1 cellular context compared by ENCODE assay signal in the genomic region with DNA sequence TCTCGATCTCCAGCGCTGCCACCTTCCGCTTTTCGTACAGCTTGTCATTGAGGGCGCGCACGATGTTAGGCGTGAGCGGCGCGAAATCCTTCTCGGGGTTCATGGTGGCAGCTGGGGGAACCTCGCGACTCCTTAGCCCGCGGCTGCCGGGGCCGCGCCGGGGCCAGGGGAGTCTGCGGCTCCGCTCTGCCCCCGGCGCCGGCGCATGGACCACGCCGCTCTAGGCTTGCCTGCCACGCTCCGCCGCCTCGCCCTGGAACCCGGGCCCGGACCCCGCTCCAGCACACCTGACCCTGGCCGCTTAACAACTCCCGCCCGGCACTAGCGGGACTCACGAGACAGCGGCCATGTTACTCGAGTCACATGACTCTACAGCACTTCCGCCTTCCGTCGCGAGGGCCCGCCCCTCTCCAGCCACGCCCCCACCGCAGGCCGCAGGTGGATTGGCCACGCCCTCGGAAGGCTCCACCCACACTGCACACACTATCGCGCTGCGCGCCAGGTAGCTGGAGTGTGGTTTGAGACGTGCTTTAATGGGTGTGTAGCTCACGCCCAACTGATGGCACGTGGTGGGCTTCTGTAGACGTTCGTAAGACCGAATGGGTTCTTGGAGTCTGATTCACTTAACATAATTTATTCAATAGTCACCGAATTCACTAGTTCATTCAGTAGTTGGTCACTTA.
TF ChIP-seq lines count a peak whose summit lies in the region.

Gene VAC14, minus strand, starts transcription at position 361 of the 683 bp plus-strand sequence. Its CDS starts 258 bp downstream, at position 103.

TF ChIP-seq in HepG2, 621 proteins besides CTCF, POLR2A, EP300 and RAD21 (continued from another document):
- peak; percentile 76; the same call in 1 of the 2 replicates for TF ChIP-seq CSRNP1 (CRISPR knock-in tag; IDR thresholded peaks at IDR 0.05)
- TF ChIP-seq, protein P1, sequence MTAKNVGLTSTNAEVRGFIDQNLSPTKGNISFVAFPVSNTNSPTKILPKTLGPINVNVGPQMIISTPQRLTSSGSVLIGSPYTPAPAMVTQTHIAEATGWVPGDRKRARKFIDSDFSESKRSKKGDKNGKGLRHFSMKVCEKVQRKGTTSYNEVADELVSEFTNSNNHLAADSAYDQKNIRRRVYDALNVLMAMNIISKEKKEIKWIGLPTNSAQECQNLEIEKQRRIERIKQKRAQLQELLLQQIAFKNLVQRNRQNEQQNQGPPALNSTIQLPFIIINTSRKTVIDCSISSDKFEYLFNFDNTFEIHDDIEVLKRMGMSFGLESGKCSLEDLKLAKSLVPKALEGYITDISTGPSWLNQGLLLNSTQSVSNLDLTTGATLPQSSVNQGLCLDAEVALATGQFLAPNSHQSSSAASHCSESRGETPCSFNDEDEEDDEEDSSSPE (CRISPR knock-in tag; IDR thresholded peaks at IDR 0.05) = peak; percentile 86
- TF ChIP-seq ATF7 (IDR thresholded peaks at IDR 0.05) = no peak
- no peak for TF ChIP-seq ATF7 (CRISPR knock-in tag; IDR thresholded peaks at IDR 0.05)
- TF ChIP-seq, protein P2, sequence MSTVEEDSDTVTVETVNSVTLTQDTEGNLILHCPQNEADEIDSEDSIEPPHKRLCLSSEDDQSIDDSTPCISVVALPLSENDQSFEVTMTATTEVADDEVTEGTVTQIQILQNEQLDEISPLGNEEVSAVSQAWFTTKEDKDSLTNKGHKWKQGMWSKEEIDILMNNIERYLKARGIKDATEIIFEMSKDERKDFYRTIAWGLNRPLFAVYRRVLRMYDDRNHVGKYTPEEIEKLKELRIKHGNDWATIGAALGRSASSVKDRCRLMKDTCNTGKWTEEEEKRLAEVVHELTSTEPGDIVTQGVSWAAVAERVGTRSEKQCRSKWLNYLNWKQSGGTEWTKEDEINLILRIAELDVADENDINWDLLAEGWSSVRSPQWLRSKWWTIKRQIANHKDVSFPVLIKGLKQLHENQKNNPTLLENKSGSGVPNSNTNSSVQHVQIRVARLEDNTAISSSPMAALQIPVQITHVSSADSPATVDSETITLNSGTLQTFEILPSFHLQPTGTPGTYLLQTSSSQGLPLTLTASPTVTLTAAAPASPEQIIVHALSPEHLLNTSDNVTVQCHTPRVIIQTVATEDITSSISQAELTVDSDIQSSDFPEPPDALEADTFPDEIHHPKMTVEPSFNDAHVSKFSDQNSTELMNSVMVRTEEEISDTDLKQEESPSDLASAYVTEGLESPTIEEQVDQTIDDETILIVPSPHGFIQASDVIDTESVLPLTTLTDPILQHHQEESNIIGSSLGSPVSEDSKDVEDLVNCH (CRISPR knock-in tag; IDR thresholded peaks at IDR 0.05) = no peak
- TF ChIP-seq GPBP1L1 (CRISPR knock-in tag; IDR thresholded peaks at IDR 0.05) = no peak
- 0 out of 2 replicates have a peak, but pooled peaks have one; percentile 21 for TF ChIP-seq ZNF207 (IDR thresholded peaks at IDR 0.05; ENCODE audit: borderline replicate concordance)
- TF ChIP-seq ZNF264 (CRISPR knock-in tag; IDR thresholded peaks at IDR 0.05) = no peak; the same call in 1 of the 2 replicates
- TF ChIP-seq PITX1 (CRISPR knock-in tag; IDR thresholded peaks at IDR 0.05) = 0 out of 2 replicates have a peak, but pooled peaks have one; percentile 60
- TF ChIP-seq SNAPC4 (CRISPR knock-in tag; IDR thresholded peaks at IDR 0.05) = peak; percentile 94
- TF ChIP-seq ZNF747 (CRISPR knock-in tag; IDR thresholded peaks at IDR 0.05; ENCODE audit: borderline replicate concordance) = no peak
- TF ChIP-seq, protein P3, sequence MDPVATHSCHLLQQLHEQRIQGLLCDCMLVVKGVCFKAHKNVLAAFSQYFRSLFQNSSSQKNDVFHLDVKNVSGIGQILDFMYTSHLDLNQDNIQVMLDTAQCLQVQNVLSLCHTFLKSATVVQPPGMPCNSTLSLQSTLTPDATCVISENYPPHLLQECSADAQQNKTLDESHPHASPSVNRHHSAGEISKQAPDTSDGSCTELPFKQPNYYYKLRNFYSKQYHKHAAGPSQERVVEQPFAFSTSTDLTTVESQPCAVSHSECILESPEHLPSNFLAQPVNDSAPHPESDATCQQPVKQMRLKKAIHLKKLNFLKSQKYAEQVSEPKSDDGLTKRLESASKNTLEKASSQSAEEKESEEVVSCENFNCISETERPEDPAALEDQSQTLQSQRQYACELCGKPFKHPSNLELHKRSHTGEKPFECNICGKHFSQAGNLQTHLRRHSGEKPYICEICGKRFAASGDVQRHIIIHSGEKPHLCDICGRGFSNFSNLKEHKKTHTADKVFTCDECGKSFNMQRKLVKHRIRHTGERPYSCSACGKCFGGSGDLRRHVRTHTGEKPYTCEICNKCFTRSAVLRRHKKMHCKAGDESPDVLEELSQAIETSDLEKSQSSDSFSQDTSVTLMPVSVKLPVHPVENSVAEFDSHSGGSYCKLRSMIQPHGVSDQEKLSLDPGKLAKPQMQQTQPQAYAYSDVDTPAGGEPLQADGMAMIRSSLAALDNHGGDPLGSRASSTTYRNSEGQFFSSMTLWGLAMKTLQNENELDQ (CRISPR knock-in tag; IDR thresholded peaks at IDR 0.05; ENCODE audit: borderline replicate concordance) = no peak
- no peak for TF ChIP-seq DNMT3B (CRISPR knock-in tag; conservative IDR thresholded peaks at IDR 0.05)
- TF ChIP-seq, protein P4, sequence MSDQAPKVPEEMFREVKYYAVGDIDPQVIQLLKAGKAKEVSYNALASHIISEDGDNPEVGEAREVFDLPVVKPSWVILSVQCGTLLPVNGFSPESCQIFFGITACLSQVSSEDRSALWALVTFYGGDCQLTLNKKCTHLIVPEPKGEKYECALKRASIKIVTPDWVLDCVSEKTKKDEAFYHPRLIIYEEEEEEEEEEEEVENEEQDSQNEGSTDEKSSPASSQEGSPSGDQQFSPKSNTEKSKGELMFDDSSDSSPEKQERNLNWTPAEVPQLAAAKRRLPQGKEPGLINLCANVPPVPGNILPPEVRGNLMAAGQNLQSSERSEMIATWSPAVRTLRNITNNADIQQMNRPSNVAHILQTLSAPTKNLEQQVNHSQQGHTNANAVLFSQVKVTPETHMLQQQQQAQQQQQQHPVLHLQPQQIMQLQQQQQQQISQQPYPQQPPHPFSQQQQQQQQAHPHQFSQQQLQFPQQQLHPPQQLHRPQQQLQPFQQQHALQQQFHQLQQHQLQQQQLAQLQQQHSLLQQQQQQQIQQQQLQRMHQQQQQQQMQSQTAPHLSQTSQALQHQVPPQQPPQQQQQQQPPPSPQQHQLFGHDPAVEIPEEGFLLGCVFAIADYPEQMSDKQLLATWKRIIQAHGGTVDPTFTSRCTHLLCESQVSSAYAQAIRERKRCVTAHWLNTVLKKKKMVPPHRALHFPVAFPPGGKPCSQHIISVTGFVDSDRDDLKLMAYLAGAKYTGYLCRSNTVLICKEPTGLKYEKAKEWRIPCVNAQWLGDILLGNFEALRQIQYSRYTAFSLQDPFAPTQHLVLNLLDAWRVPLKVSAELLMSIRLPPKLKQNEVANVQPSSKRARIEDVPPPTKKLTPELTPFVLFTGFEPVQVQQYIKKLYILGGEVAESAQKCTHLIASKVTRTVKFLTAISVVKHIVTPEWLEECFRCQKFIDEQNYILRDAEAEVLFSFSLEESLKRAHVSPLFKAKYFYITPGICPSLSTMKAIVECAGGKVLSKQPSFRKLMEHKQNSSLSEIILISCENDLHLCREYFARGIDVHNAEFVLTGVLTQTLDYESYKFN (CRISPR knock-in tag; conservative IDR thresholded peaks at IDR 0.05) = no peak; the same call in 1 of the 2 replicates
- no peak for TF ChIP-seq ATRX (CRISPR knock-in tag; IDR thresholded peaks at IDR 0.05; ENCODE audit: borderline replicate concordance)
- no peak for TF ChIP-seq ZNF720 (CRISPR knock-in tag; IDR thresholded peaks at IDR 0.05)
- TF ChIP-seq ZFP1 (CRISPR knock-in tag; IDR thresholded peaks at IDR 0.05) = no peak
- TF ChIP-seq NFYC (CRISPR knock-in tag; IDR thresholded peaks at IDR 0.05) = peak; percentile 63
- no peak; the same call in 1 of the 2 replicates for TF ChIP-seq GATA4 (IDR thresholded peaks at IDR 0.05; ENCODE audit: borderline replicate concordance, low read depth)
- TF ChIP-seq SPEN (CRISPR knock-in tag; IDR thresholded peaks at IDR 0.05; ENCODE audit: low read depth) = peak; percentile 94
- no peak for TF ChIP-seq ONECUT2 (CRISPR knock-in tag; IDR thresholded peaks at IDR 0.05)
- no peak for TF ChIP-seq CBX2 (IDR thresholded peaks at IDR 0.05; ENCODE audit: low read depth, low read length)
- no peak for TF ChIP-seq CBX2 (CRISPR knock-in tag; IDR thresholded peaks at IDR 0.05; ENCODE audit: low read depth)
- no peak for TF ChIP-seq CEBPB (IDR thresholded peaks at IDR 0.05; ENCODE audit: borderline replicate concordance, low read depth, low read length)
- TF ChIP-seq RXRA (CRISPR knock-in tag; IDR thresholded peaks at IDR 0.05) = peak; percentile 66
- peak; percentile 53; the same call in 1 of the 2 replicates for TF ChIP-seq NFKBIZ (CRISPR knock-in tag; IDR thresholded peaks at IDR 0.05)
- 0 out of 2 replicates have a peak, but pooled peaks have one; percentile 35 for TF ChIP-seq ESRRA (CRISPR knock-in tag; IDR thresholded peaks at IDR 0.05; ENCODE audit: low read depth)
- no peak for TF ChIP-seq SYNCRIP (IDR thresholded peaks at IDR 0.05; ENCODE audit: insufficient read depth, low read depth, low read length)
- no peak for TF ChIP-seq RCOR2 (CRISPR knock-in tag; IDR thresholded peaks at IDR 0.05)
- TF ChIP-seq DMAP1 (CRISPR knock-in tag; IDR thresholded peaks at IDR 0.05) = peak; percentile 72; the same call in 1 of the 2 replicates
